18 cellular contexts compared by ENCODE assay signal in genomic region chr17:75838410-75838809, GRCh38. TPM values are rescaled to one million over a fixed set of nuclear protein-coding genes. Genes with fewer than 3 reads are reported as not detected.
DNase-seq lines count a peak whose midpoint lies in the region; ATAC-seq, FAIRE-seq and TF ChIP-seq lines count a peak whose summit lies in the region.
"Had no signal": no experiment of that assay in that cellular context is flagged by ENCODE, and none has a peak within 500 bp of the region (broad histone marks: within the 10 kb centered on the region; RNA-seq: fewer than 3 reads in every experiment).

No MANE protein-coding gene starts in this region.

- no peaks in the 10 kb centered on the region for H3K9me3 ChIP-seq in CD8-positive, alpha-beta memory T cell (ENCODE audit: low read length)
- H3K9me3 ChIP-seq in K562 (replicated peaks; ENCODE audit: control insufficient read depth, insufficient read depth, low read depth, low read length), result no peaks in the 10 kb centered on the region

- BruUV-seq in K562 (replicated peaks; lab: Mats Ljungman, UMichigan), result no TSS peak

- TF ChIP-seq CTCF in K562 (IDR thresholded peaks at IDR 0.05 in 2 of 3, conservative IDR thresholded peaks at IDR 0.05 in 1 of 3; ENCODE audit: insufficient read depth in 2 of 3, low read depth in 1 of 3, low read length in 3 of 3) (no peak), foreskin fibroblast (IDR thresholded peaks at IDR 0.05; ENCODE audit: low read depth, low read length) (no peak)

- POLR2A ChIA-PET in CD8-positive, alpha-beta memory T cell (lab: Charles Lee), result no interaction called here
- POLR2A ChIA-PET in K562 (lab: Yijun Ruan, JAX), result interaction anchor here (1.4 to 4.7 kb wide), 3 partner anchors 8 to 20 kb away, joined by 5 to 36 read pairs (median 6); no protein-coding TSS in a partner anchor

- intact Hi-C loops in Right ventricle myocardium superior (cut with DNase I), result no loop called here
- intact Hi-C loops in cardiac septum (cut with DNase I), result no loop called here
- intact Hi-C loops in K562 (cut with micrococcal nuclease), result no loop called here

- no peak for TF ChIP-seq EP300 in K562 (IDR thresholded peaks at IDR 0.05; ENCODE audit: low read length)

- in situ Hi-C loops in K562 (cut with MboI), result no loop called here

- H3K9me1 ChIP-seq in K562 (ENCODE audit: control insufficient read depth, insufficient read depth, low read length), result no peaks in the 10 kb centered on the region

- no peak overlapping the region for H3K4me3 Mint-ChIP-seq in CD8-positive, alpha-beta memory T cell
- H3K4me3 Mint-ChIP-seq in stimulated activated effector memory CD8-positive, alpha-beta T cell treated with anti-CD3 and anti-CD28 coated beads, Interleukin-12 subunit alpha, Interleukin-12 subunit beta, amount 100 ng/mL, for 72 hours, result no peak overlapping the region
- H3K4me3 Mint-ChIP-seq: IgD-negative memory B cell had no signal

- peak overlapping the region in 1 of 2 experiments; percentile 71; a peak in 1 of 4 replicates for H3K9ac ChIP-seq in K562 (ENCODE audit: insufficient read depth in 1 of 2, low read depth in 2 of 2, low read length in 2 of 2)

- H3K36me3 Mint-ChIP-seq in CD8-positive, alpha-beta memory T cell, result peaks cover 0 to 73% (median 3%) of the 10 kb centered on the region in 3 donors
- peaks cover 92% of the 10 kb centered on the region for H3K36me3 Mint-ChIP-seq in stimulated activated effector memory CD8-positive, alpha-beta T cell treated with anti-CD3 and anti-CD28 coated beads, Interleukin-12 subunit alpha, Interleukin-12 subunit beta, amount 100 ng/mL, for 72 hours

- H3K79me2 ChIP-seq in K562 (ENCODE audit: control insufficient read depth, insufficient read depth, low read length), result peaks cover 29% of the 10 kb centered on the region

- ATAC-seq in Right ventricle myocardium superior (ENCODE audit: poor library complexity), result peak; percentile 27
- no peak for ATAC-seq in K562
- no peak for ATAC-seq in stimulated activated effector memory CD8-positive, alpha-beta T cell treated with anti-CD3 and anti-CD28 coated beads, Interleukin-12 subunit alpha, Interleukin-12 subunit beta, amount 100 ng/mL, for 72 hours

- no peak overlapping the region for H3K4me3 ChIP-seq in CD8-positive, alpha-beta memory T cell (ENCODE audit: low read length)
- H3K4me3 ChIP-seq in K562, result no peak overlapping the region
- H3K4me3 ChIP-seq in foreskin fibroblast (ENCODE audit: low read depth in 1 of 2, low read length in 2 of 2), result no peak overlapping the region
- H3K4me3 ChIP-seq: PC-9 had no signal

- TF ChIP-seq POLR2A in K562 (conservative IDR thresholded peaks at IDR 0.05), result no peak

- FAIRE-seq in K562 (lab: Jason Lieb, UNC), result no peak
- FAIRE-seq: GM19239 had no signal

- peak overlapping the region in 5 of 8 donors; percentile 32 to 93 (median 63) for H3K27ac Mint-ChIP-seq in CD8-positive, alpha-beta memory T cell
- H3K27ac Mint-ChIP-seq in stimulated activated effector memory CD8-positive, alpha-beta T cell treated with anti-CD3 and anti-CD28 coated beads, Interleukin-12 subunit alpha, Interleukin-12 subunit beta, amount 100 ng/mL, for 72 hours, result peak overlapping the region; percentile 34

- no peaks in the 10 kb centered on the region for H3K27me3 Mint-ChIP-seq in CD8-positive, alpha-beta memory T cell
- H3K27me3 Mint-ChIP-seq: IgD-negative memory B cell had no signal

- H3K4me1 Mint-ChIP-seq in CD8-positive, alpha-beta memory T cell, result peaks cover 17 to 37% (median 17%) of the 10 kb centered on the region in 3 donors
- H3K4me1 Mint-ChIP-seq in stimulated activated effector memory CD8-positive, alpha-beta T cell treated with anti-CD3 and anti-CD28 coated beads, Interleukin-12 subunit alpha, Interleukin-12 subunit beta, amount 100 ng/mL, for 72 hours, result peaks cover 23% of the 10 kb centered on the region

- H3K27ac ChIP-seq in CD8-positive, alpha-beta memory T cell (ENCODE audit: low read depth, low read length), result no peak overlapping the region
- H3K27ac ChIP-seq in K562 (ENCODE audit: extremely low read depth, low read depth, low read length), result no peak overlapping the region
- H3K27ac ChIP-seq: PC-9 had no signal

- CTCF ChIA-PET in CD8-positive, alpha-beta memory T cell (lab: Charles Lee), result interaction anchor here (1.6 kb wide), 1 partner anchor 11 kb away, joined by 3 read pairs; no protein-coding TSS in a partner anchor
- CTCF ChIA-PET in K562 (lab: Yijun Ruan, JAX; ENCODE audit: low intra/inter-chr PET ratio), result no interaction called here

- no peaks in the 10 kb centered on the region for H3K9me3 Mint-ChIP-seq in CD8-positive, alpha-beta memory T cell
- no peaks in the 10 kb centered on the region for H3K9me3 Mint-ChIP-seq in stimulated activated effector memory CD8-positive, alpha-beta T cell treated with anti-CD3 and anti-CD28 coated beads, Interleukin-12 subunit alpha, Interleukin-12 subunit beta, amount 100 ng/mL, for 72 hours
- H3K9me3 Mint-ChIP-seq: IgD-negative memory B cell had no signal

- DNase-seq in Right ventricle myocardium superior (no peak), cardiac septum (ENCODE audit: low spot score) (no peak), K562 (ENCODE audit: extremely low read depth in 1 of 4, low spot score in 3 of 4) (no peak), foreskin fibroblast (no peak)
- no peak for DNase-seq in CD8-positive, alpha-beta memory T cell
- no peak for DNase-seq in stimulated activated effector memory CD8-positive, alpha-beta T cell treated with anti-CD3 and anti-CD28 coated beads, Interleukin-12 subunit alpha, Interleukin-12 subunit beta, amount 100 ng/mL, for 72 hours (ENCODE audit: low spot score in 2 of 2)
- no peak for DNase-seq in activated effector memory CD4-positive, alpha-beta T cell treated with Interleukin-2 at 50 U/mL for 16 hours
- DNase-seq: Calu3, DMS53, H7, NCI-H1105, NCI-H1694, NCI-H2107, NCI-H2227 treated with DMSO at 0.1 percent for 48 hours, NCI-H524, PC-9 had no signal

- H2AFZ ChIP-seq in K562 (ENCODE audit: low read depth, low read length), result no peak overlapping the region
- H2AFZ ChIP-seq: PC-9 had no signal

- WGBS in K562 (ENCODE audit: insufficient coverage, low coverage, missing lambda C conversion rate), result 95% methylated on average over 15 of the region's 15 CpGs

- H3K4me2 ChIP-seq in K562 (ENCODE audit: insufficient read depth, low read length), result no peak overlapping the region
- H3K4me2 ChIP-seq: PC-9 had no signal

- H3K36me3 ChIP-seq in CD8-positive, alpha-beta memory T cell (ENCODE audit: insufficient read depth, low read length), result peaks cover 55% of the 10 kb centered on the region
- peaks cover 80% of the 10 kb centered on the region; the same call in 2 of the 3 replicates for H3K36me3 ChIP-seq in K562 (ENCODE audit: control insufficient read depth, insufficient read depth, low read length)

- no peaks in the 10 kb centered on the region for H3K27me3 ChIP-seq in CD8-positive, alpha-beta memory T cell (ENCODE audit: insufficient read depth, low read length, poor library complexity, severe bottlenecking)
- no peaks in the 10 kb centered on the region for H3K27me3 ChIP-seq in K562 (ENCODE audit: control insufficient read depth in 2 of 2, insufficient read depth in 2 of 2, low read length in 2 of 2)

- TF ChIP-seq RAD21 in K562 (CRISPR knock-in tag; conservative IDR thresholded peaks at IDR 0.05 in 1 of 2, IDR thresholded peaks at IDR 0.05 in 1 of 2), result no peak

- peaks cover 30% of the 10 kb centered on the region for H3K4me1 ChIP-seq in CD8-positive, alpha-beta memory T cell (ENCODE audit: insufficient read depth, low read length)
- H3K4me1 ChIP-seq in K562 (replicated peaks in 1 of 2; ENCODE audit: control insufficient read depth in 2 of 2, insufficient read depth in 2 of 2, low read length in 2 of 2), result peaks cover 8 to 63% of the 10 kb centered on the region in 2 experiments; a peak in 4 of 5 replicates

- H4K20me1 ChIP-seq in K562 (replicated peaks; ENCODE audit: control insufficient read depth, insufficient read depth, low read length), result no peaks in the 10 kb centered on the region

RNA-seq across cellular contexts. Expression of gene UNC13D, which starts 5.8 kb away (rescaled TPM):
- 10.6 TPM for total RNA-seq in Right ventricle myocardium superior
- total RNA-seq in cardiac septum, result 7.9 TPM
- total RNA-seq in CD8-positive, alpha-beta memory T cell, result 100 to 1,000 TPM; 143 to 154 TPM
- polyA plus RNA-seq in CD8-positive, alpha-beta memory T cell, result 90.3 TPM
- 235 and 813 TPM in 2 replicates for total RNA-seq in K562 (2011; cell fraction: chromatin; rRNA removed; ENCODE audit: low replicate concordance)
- total RNA-seq in K562 (2011; cell fraction: nucleolus; rRNA removed), result 592 and 605 TPM in 2 replicates
- total RNA-seq in K562 (2011; cell fraction: nucleoplasm; rRNA removed), result 287 and 294 TPM in 2 replicates
- 150 and 207 TPM in 2 replicates for total RNA-seq in K562 (2014; rRNA removed)
- total RNA-seq in K562 (2014; rRNA removed; fragmentation: Illumina TruSeq; extraction: Trizol), result 22.9 and 31.6 TPM in 2 replicates
- 74.2 and 74.8 TPM in 2 replicates for total RNA-seq in K562 (2015; rRNA removed; fragmentation: Illumina TruSeq; extraction: Trizol)
- total RNA-seq in K562 (2021), result 222 and 244 TPM in 2 replicates
- 69.2 and 129 TPM in 2 replicates for polyA plus RNA-seq in K562 (2011; rRNA removed)
- polyA plus RNA-seq in K562 (2011; cell fraction: cytosol; rRNA removed), result 51.7 and 114 TPM in 2 replicates
- 454 and 648 TPM in 2 replicates for polyA plus RNA-seq in K562 (2011; cell fraction: nucleus; rRNA removed)
- 163 and 235 TPM in 2 replicates for polyA plus RNA-seq in K562 (2012)
- 66.9 and 108 TPM in 2 replicates for polyA plus RNA-seq in K562 (2014; fragmentation: Illumina TruSeq; extraction: Trizol)
- 1 to 10 TPM in 1 of 2 experiments, under 1 TPM in 1; 0.86 to 1.9 TPM for polyA plus RNA-seq in K562 (2014; fragmentation: Nextera tagmentation; extraction: Ambion mirVana)
- 147 and 160 TPM in 2 replicates for polyA plus RNA-seq in K562 (2014; rRNA removed)
- polyA minus RNA-seq in K562 (2011; rRNA and poly(A)+ RNA removed), result 34.9 and 44.0 TPM in 2 replicates
- 92.5 and 106 TPM in 2 replicates for polyA minus RNA-seq in K562 (2011; cell fraction: cytosol; rRNA and poly(A)+ RNA removed)
- polyA minus RNA-seq in K562 (2011; cell fraction: nucleus; rRNA and poly(A)+ RNA removed), result 163 and 184 TPM in 2 replicates

RNA-seq across cellular contexts. Expression of gene WBP2, which starts 16.7 kb away (rescaled TPM):
- 145 TPM for total RNA-seq in Right ventricle myocardium superior
- 129 TPM for total RNA-seq in cardiac septum
- total RNA-seq in CD8-positive, alpha-beta memory T cell, result 10 to 100 TPM; 47.5 to 53.2 TPM
- polyA plus RNA-seq in CD8-positive, alpha-beta memory T cell, result 129 TPM
- total RNA-seq in K562 (2011; cell fraction: chromatin; rRNA removed; ENCODE audit: low replicate concordance), result 86.2 and 163 TPM in 2 replicates
- total RNA-seq in K562 (2011; cell fraction: nucleolus; rRNA removed), result 82.5 and 95.5 TPM in 2 replicates
- 79.1 and 87.2 TPM in 2 replicates for total RNA-seq in K562 (2011; cell fraction: nucleoplasm; rRNA removed)
- total RNA-seq in K562 (2014; rRNA removed), result 25.2 and 35.8 TPM in 2 replicates
- total RNA-seq in K562 (2014; rRNA removed; fragmentation: Illumina TruSeq; extraction: Trizol), result 18.1 and 22.9 TPM in 2 replicates
- total RNA-seq in K562 (2015; rRNA removed; fragmentation: Illumina TruSeq; extraction: Trizol), result 13.8 and 16.2 TPM in 2 replicates
- 63.5 and 74.3 TPM in 2 replicates for total RNA-seq in K562 (2021)
- 20.0 and 81.3 TPM in 2 replicates for polyA plus RNA-seq in K562 (2011; rRNA removed)
- 25.6 and 40.9 TPM in 2 replicates for polyA plus RNA-seq in K562 (2011; cell fraction: cytosol; rRNA removed)
- polyA plus RNA-seq in K562 (2011; cell fraction: nucleus; rRNA removed), result 60.4 and 70.3 TPM in 2 replicates
- polyA plus RNA-seq in K562 (2012), result 83.9 and 158 TPM in 2 replicates
- polyA plus RNA-seq in K562 (2014; fragmentation: Illumina TruSeq; extraction: Trizol), result 68.6 and 96.0 TPM in 2 replicates
- polyA plus RNA-seq in K562 (2014; fragmentation: Nextera tagmentation; extraction: Ambion mirVana), result 1 to 10 TPM; 2.2 to 3.7 TPM
- polyA plus RNA-seq in K562 (2014; rRNA removed), result 30.9 and 33.1 TPM in 2 replicates
- polyA minus RNA-seq in K562 (2011; rRNA and poly(A)+ RNA removed), result 25.4 and 47.1 TPM in 2 replicates
- 45.1 and 49.2 TPM in 2 replicates for polyA minus RNA-seq in K562 (2011; cell fraction: cytosol; rRNA and poly(A)+ RNA removed)
- polyA minus RNA-seq in K562 (2011; cell fraction: nucleus; rRNA and poly(A)+ RNA removed), result 30.4 and 43.1 TPM in 2 replicates

RNA-seq across cellular contexts. Expression of gene TRIM47, which starts 40.0 kb away (rescaled TPM):
- 33.4 TPM for total RNA-seq in Right ventricle myocardium superior
- total RNA-seq in cardiac septum, result 39.5 TPM
- 10 to 100 TPM; 12.6 to 14.1 TPM for total RNA-seq in CD8-positive, alpha-beta memory T cell
- 17.6 TPM for polyA plus RNA-seq in CD8-positive, alpha-beta memory T cell
- 3.4 and 21.0 TPM in 2 replicates for total RNA-seq in K562 (2011; cell fraction: chromatin; rRNA removed; ENCODE audit: low replicate concordance)
- 13.6 and 18.0 TPM in 2 replicates for total RNA-seq in K562 (2011; cell fraction: nucleolus; rRNA removed)
- total RNA-seq in K562 (2011; cell fraction: nucleoplasm; rRNA removed), result 5.5 and 10.1 TPM in 2 replicates
- 4.0 and 4.6 TPM in 2 replicates for total RNA-seq in K562 (2014; rRNA removed)
- total RNA-seq in K562 (2014; rRNA removed; fragmentation: Illumina TruSeq; extraction: Trizol), result 1.0 and 1.1 TPM in 2 replicates
- total RNA-seq in K562 (2015; rRNA removed; fragmentation: Illumina TruSeq; extraction: Trizol), result 3.9 and 4.3 TPM in 2 replicates
- 5.8 and 6.1 TPM in 2 replicates for total RNA-seq in K562 (2021)
- polyA plus RNA-seq in K562 (2011; rRNA removed), result 3.2 and 5.6 TPM in 2 replicates
- polyA plus RNA-seq in K562 (2011; cell fraction: cytosol; rRNA removed), result 5.1 and 9.1 TPM in 2 replicates
- polyA plus RNA-seq in K562 (2011; cell fraction: nucleus; rRNA removed), result 15.5 and 18.6 TPM in 2 replicates
- 4.2 and 6.8 TPM in 2 replicates for polyA plus RNA-seq in K562 (2012)
- 1.9 and 3.4 TPM in 2 replicates for polyA plus RNA-seq in K562 (2014; fragmentation: Illumina TruSeq; extraction: Trizol)
- under 1 TPM; 0.56 to 0.63 TPM for polyA plus RNA-seq in K562 (2014; fragmentation: Nextera tagmentation; extraction: Ambion mirVana)
- 3.7 and 5.5 TPM in 2 replicates for polyA plus RNA-seq in K562 (2014; rRNA removed)
- 1.9 and 2.6 TPM in 2 replicates for polyA minus RNA-seq in K562 (2011; rRNA and poly(A)+ RNA removed)
- polyA minus RNA-seq in K562 (2011; cell fraction: cytosol; rRNA and poly(A)+ RNA removed), result 4.6 and 5.6 TPM in 2 replicates
- 8.6 and 9.2 TPM in 2 replicates for polyA minus RNA-seq in K562 (2011; cell fraction: nucleus; rRNA and poly(A)+ RNA removed)

RNA-seq across cellular contexts. Expression of gene UNK, which starts 53.8 kb away (rescaled TPM):
- 14.3 TPM for total RNA-seq in Right ventricle myocardium superior
- total RNA-seq in cardiac septum, result 16.8 TPM
- 10 to 100 TPM; 24.4 to 29.3 TPM for total RNA-seq in CD8-positive, alpha-beta memory T cell
- polyA plus RNA-seq in CD8-positive, alpha-beta memory T cell, result 32.8 TPM
- 112 and 148 TPM in 2 replicates for total RNA-seq in K562 (2011; cell fraction: chromatin; rRNA removed; ENCODE audit: low replicate concordance)
- 60.9 and 67.9 TPM in 2 replicates for total RNA-seq in K562 (2011; cell fraction: nucleolus; rRNA removed)
- 116 and 161 TPM in 2 replicates for total RNA-seq in K562 (2011; cell fraction: nucleoplasm; rRNA removed)
- total RNA-seq in K562 (2014; rRNA removed), result 12.8 and 16.0 TPM in 2 replicates
- 24.8 and 27.6 TPM in 2 replicates for total RNA-seq in K562 (2014; rRNA removed; fragmentation: Illumina TruSeq; extraction: Trizol)
- total RNA-seq in K562 (2015; rRNA removed; fragmentation: Illumina TruSeq; extraction: Trizol), result 25.8 and 27.7 TPM in 2 replicates
- total RNA-seq in K562 (2021), result 22.2 and 26.7 TPM in 2 replicates
- polyA plus RNA-seq in K562 (2011; rRNA removed), result 38.6 and 38.7 TPM in 2 replicates
- 17.7 and 26.9 TPM in 2 replicates for polyA plus RNA-seq in K562 (2011; cell fraction: cytosol; rRNA removed)
- 31.3 and 35.3 TPM in 2 replicates for polyA plus RNA-seq in K562 (2011; cell fraction: nucleus; rRNA removed)
- 20.2 and 24.9 TPM in 2 replicates for polyA plus RNA-seq in K562 (2012)
- polyA plus RNA-seq in K562 (2014; fragmentation: Illumina TruSeq; extraction: Trizol), result 36.5 and 38.1 TPM in 2 replicates
- polyA plus RNA-seq in K562 (2014; fragmentation: Nextera tagmentation; extraction: Ambion mirVana), result 10 to 100 TPM; 13.7 to 18.8 TPM
- polyA plus RNA-seq in K562 (2014; rRNA removed), result 24.2 and 25.4 TPM in 2 replicates
- polyA minus RNA-seq in K562 (2011; rRNA and poly(A)+ RNA removed), result 25.3 and 43.9 TPM in 2 replicates
- polyA minus RNA-seq in K562 (2011; cell fraction: cytosol; rRNA and poly(A)+ RNA removed), result 6.6 and 14.4 TPM in 2 replicates
- polyA minus RNA-seq in K562 (2011; cell fraction: nucleus; rRNA and poly(A)+ RNA removed), result 17.8 and 34.1 TPM in 2 replicates

RNA-seq across cellular contexts. Expression of gene TRIM65, which starts 58.3 kb away (rescaled TPM):
- total RNA-seq in Right ventricle myocardium superior (9.1 TPM), cardiac septum (12.1 TPM), K562 (2014; rRNA removed) (34.3 and 47.5 TPM in 2 replicates), K562 (2014; rRNA removed; fragmentation: Illumina TruSeq; extraction: Trizol) (16.2 and 20.0 TPM in 2 replicates), K562 (2015; rRNA removed; fragmentation: Illumina TruSeq; extraction: Trizol) (26.6 and 28.2 TPM in 2 replicates), K562 (2021) (45.5 and 45.7 TPM in 2 replicates)
- total RNA-seq in CD8-positive, alpha-beta memory T cell, result 10 to 100 TPM; 34.9 to 35.4 TPM
- polyA plus RNA-seq in CD8-positive, alpha-beta memory T cell, result 28.1 TPM
- total RNA-seq in K562 (2011; cell fraction: chromatin; rRNA removed; ENCODE audit: low replicate concordance), result 19.3 and 28.3 TPM in 2 replicates
- 19.3 and 26.6 TPM in 2 replicates for total RNA-seq in K562 (2011; cell fraction: nucleolus; rRNA removed)
- 25.9 and 39.3 TPM in 2 replicates for total RNA-seq in K562 (2011; cell fraction: nucleoplasm; rRNA removed)
- polyA plus RNA-seq in K562 (2011; rRNA removed) (19.5 and 22.1 TPM in 2 replicates), K562 (2014; fragmentation: Illumina TruSeq; extraction: Trizol) (22.9 and 26.1 TPM in 2 replicates), K562 (2014; fragmentation: Nextera tagmentation; extraction: Ambion mirVana) (1 to 10 TPM; 2.8 to 5.8 TPM), K562 (2014; rRNA removed) (33.7 and 34.1 TPM in 2 replicates)
- polyA plus RNA-seq in K562 (2011; cell fraction: cytosol; rRNA removed), result 25.9 and 37.2 TPM in 2 replicates
- 20.7 and 27.8 TPM in 2 replicates for polyA plus RNA-seq in K562 (2011; cell fraction: nucleus; rRNA removed)
- polyA plus RNA-seq in K562 (2012), result 26.3 and 33.8 TPM in 2 replicates
- 6.3 and 7.0 TPM in 2 replicates for polyA minus RNA-seq in K562 (2011; rRNA and poly(A)+ RNA removed)
- 14.6 and 24.0 TPM in 2 replicates for polyA minus RNA-seq in K562 (2011; cell fraction: cytosol; rRNA and poly(A)+ RNA removed)
- 6.7 and 8.7 TPM in 2 replicates for polyA minus RNA-seq in K562 (2011; cell fraction: nucleus; rRNA and poly(A)+ RNA removed)
